Comparison of ENCODE assay signal across 17 cellular contexts in genomic region chr6:170223718-170224693, GRCh38.
DNase-seq lines count a peak whose midpoint lies in the region; ATAC-seq and TF ChIP-seq lines count a peak whose summit lies in the region.
"Had no signal": no experiment of that assay in that cellular context is flagged by ENCODE, and none has a peak within 500 bp of the region (broad histone marks: within the 10 kb centered on the region; RNA-seq: fewer than 3 reads in every experiment).

No MANE protein-coding gene starts in this region.

- no peaks in the 10 kb centered on the region for H3K36me3 ChIP-seq in breast epithelium
- H3K36me3 ChIP-seq: thoracic aorta had no signal

- H3K9me3 Mint-ChIP-seq in activated naive CD8-positive, alpha-beta T cell treated with anti-CD3 and anti-CD28 coated beads, Interleukin-2, amount 10 ng/mL, durations not matched to agents 7 days and 5 days = no peaks in the 10 kb centered on the region
- no peaks in the 10 kb centered on the region for H3K9me3 Mint-ChIP-seq in activated naive CD8-positive, alpha-beta T cell treated with anti-CD3 and anti-CD28 coated beads for 36 hours
- H3K9me3 Mint-ChIP-seq in natural killer cell = no peaks in the 10 kb centered on the region
- H3K9me3 Mint-ChIP-seq in type B pancreatic cell = no peaks in the 10 kb centered on the region
- H3K9me3 Mint-ChIP-seq: activated naive CD4-positive, alpha-beta T cell treated with anti-CD3 and anti-CD28 coated beads, Interleukin-2, amount 10 ng/mL, durations not matched to agents 7 days and 5 days; IgD-negative memory B cell; naive thymus-derived CD8-positive, alpha-beta T cell had no signal

- H3K4me1 ChIP-seq in breast epithelium = peaks cover 3 to 11% of the 10 kb centered on the region in 2 donors

- H3K27me3 ChIP-seq in breast epithelium = peaks cover 0 to 4% of the 10 kb centered on the region in 2 donors
- H3K27me3 ChIP-seq: dorsolateral prefrontal cortex had no signal

- ATAC-seq in activated naive CD8-positive, alpha-beta T cell treated with anti-CD3 and anti-CD28 coated beads, Interleukin-2, amount 10 ng/mL, durations not matched to agents 7 days and 5 days (ENCODE audit: low read depth) = no peak
- ATAC-seq in natural killer cell = no peak
- ATAC-seq in GM19463 (IDR thresholded peaks at IDR 0.05; ENCODE audit: unreplicated experiment) = no peak

- POLR2A ChIA-PET in activated naive CD8-positive, alpha-beta T cell treated with anti-CD3 and anti-CD28 coated beads, Interleukin-2, amount 10 ng/mL, durations not matched to agents 7 days and 5 days (lab: Charles Lee) = no interaction called here

- no peak overlapping the region for H3K4me3 Mint-ChIP-seq in activated naive CD8-positive, alpha-beta T cell treated with anti-CD3 and anti-CD28 coated beads, Interleukin-2, amount 10 ng/mL, durations not matched to agents 7 days and 5 days
- H3K4me3 Mint-ChIP-seq in activated naive CD8-positive, alpha-beta T cell treated with anti-CD3 and anti-CD28 coated beads for 36 hours = no peak overlapping the region
- H3K4me3 Mint-ChIP-seq in natural killer cell (peak overlapping the region; percentile 82), type B pancreatic cell (peak overlapping the region; percentile 22)
- H3K4me3 Mint-ChIP-seq: activated naive CD4-positive, alpha-beta T cell treated with anti-CD3 and anti-CD28 coated beads, Interleukin-2, amount 10 ng/mL, durations not matched to agents 7 days and 5 days; IgD-negative memory B cell had no signal

- no peak overlapping the region for H3K4me3 ChIP-seq in breast epithelium
- H3K4me3 ChIP-seq: GM12878, thoracic aorta had no signal

- H3K27me3 Mint-ChIP-seq in activated naive CD8-positive, alpha-beta T cell treated with anti-CD3 and anti-CD28 coated beads, Interleukin-2, amount 10 ng/mL, durations not matched to agents 7 days and 5 days = peaks cover 4% of the 10 kb centered on the region
- no peaks in the 10 kb centered on the region for H3K27me3 Mint-ChIP-seq in activated naive CD8-positive, alpha-beta T cell treated with anti-CD3 and anti-CD28 coated beads for 36 hours
- H3K27me3 Mint-ChIP-seq in natural killer cell (ENCODE audit: low read depth in 2 of 2) (peaks cover 24 to 33% of the 10 kb centered on the region in 2 donors), type B pancreatic cell (peaks cover 14% of the 10 kb centered on the region)
- H3K27me3 Mint-ChIP-seq: naive thymus-derived CD8-positive, alpha-beta T cell had no signal

- H3K9me3 ChIP-seq in breast epithelium = no peaks in the 10 kb centered on the region
- H3K9me3 ChIP-seq: thoracic aorta had no signal

- DNase-seq in activated naive CD8-positive, alpha-beta T cell treated with anti-CD3 and anti-CD28 coated beads, Interleukin-2, amount 10 ng/mL, durations not matched to agents 7 days and 5 days = peak; percentile 15
- DNase-seq in activated naive CD8-positive, alpha-beta T cell treated with anti-CD3 and anti-CD28 coated beads for 36 hours = no peak
- DNase-seq in breast epithelium (ENCODE audit: low spot score in 2 of 2) = no peak
- DNase-seq in natural killer cell = no peak
- DNase-seq in type B pancreatic cell (ENCODE audit: extremely low spot score, unreplicated experiment) = no peak
- DNase-seq in anterior cingulate cortex (lab: John Stamatoyannopoulos, UW) = no peak
- DNase-seq in NCI-H1048 (lab: John Stamatoyannopoulos, UW) = no peak
- DNase-seq: activated CD4-positive, alpha-beta T cell treated with anti-CD3 and anti-CD28 coated beads for 4 hours; activated naive CD4-positive, alpha-beta T cell treated with anti-CD3 and anti-CD28 coated beads, Interleukin-2, amount 10 ng/mL, durations not matched to agents 7 days and 5 days; activated T-cell treated with anti-CD3 and anti-CD28 coated beads for 4 hours; hypothalamus had no signal

- H3K27ac Mint-ChIP-seq in activated naive CD8-positive, alpha-beta T cell treated with anti-CD3 and anti-CD28 coated beads, Interleukin-2, amount 10 ng/mL, durations not matched to agents 7 days and 5 days = no peak overlapping the region
- H3K27ac Mint-ChIP-seq in activated naive CD8-positive, alpha-beta T cell treated with anti-CD3 and anti-CD28 coated beads for 36 hours = no peak overlapping the region
- H3K27ac Mint-ChIP-seq in natural killer cell (no peak overlapping the region), type B pancreatic cell (peak overlapping the region; percentile 78)
- H3K27ac Mint-ChIP-seq: IgD-negative memory B cell had no signal

- peaks cover 14% of the 10 kb centered on the region for H3K4me1 Mint-ChIP-seq in activated naive CD8-positive, alpha-beta T cell treated with anti-CD3 and anti-CD28 coated beads, Interleukin-2, amount 10 ng/mL, durations not matched to agents 7 days and 5 days
- H3K4me1 Mint-ChIP-seq in activated naive CD8-positive, alpha-beta T cell treated with anti-CD3 and anti-CD28 coated beads for 36 hours = peaks cover 20% of the 10 kb centered on the region
- peaks cover 40 to 50% of the 10 kb centered on the region in 2 donors for H3K4me1 Mint-ChIP-seq in natural killer cell
- H3K4me1 Mint-ChIP-seq in type B pancreatic cell (ENCODE audit: unreplicated experiment) = peaks cover 30% of the 10 kb centered on the region

- TF ChIP-seq POLR2A in breast epithelium (IDR thresholded peaks at IDR 0.05) = no peak

- H3K36me3 Mint-ChIP-seq in activated naive CD8-positive, alpha-beta T cell treated with anti-CD3 and anti-CD28 coated beads, Interleukin-2, amount 10 ng/mL, durations not matched to agents 7 days and 5 days = no peaks in the 10 kb centered on the region
- no peaks in the 10 kb centered on the region for H3K36me3 Mint-ChIP-seq in activated naive CD8-positive, alpha-beta T cell treated with anti-CD3 and anti-CD28 coated beads for 36 hours
- no peaks in the 10 kb centered on the region for H3K36me3 Mint-ChIP-seq in natural killer cell
- H3K36me3 Mint-ChIP-seq in type B pancreatic cell = no peaks in the 10 kb centered on the region
- H3K36me3 Mint-ChIP-seq: activated naive CD4-positive, alpha-beta T cell treated with anti-CD3 and anti-CD28 coated beads, Interleukin-2, amount 10 ng/mL, durations not matched to agents 7 days and 5 days; IgD-negative memory B cell; naive thymus-derived CD8-positive, alpha-beta T cell had no signal

- no peak for TF ChIP-seq CTCF in breast epithelium (IDR thresholded peaks at IDR 0.05)
- no peak for TF ChIP-seq CTCF in natural killer cell (IDR thresholded peaks at IDR 0.05)
- no peak for TF ChIP-seq CTCF in type B pancreatic cell (conservative IDR thresholded peaks at IDR 0.05)

- intact Hi-C loops in breast epithelium (cut with DNase I; ENCODE audit: low total_unique reads) (no loop called here), natural killer cell (cut with micrococcal nuclease) (no loop called here)

- peak overlapping the region; percentile 86 to 89 for H3K27ac ChIP-seq in breast epithelium
- H3K27ac ChIP-seq: dorsolateral prefrontal cortex, thoracic aorta had no signal

Comparison
In these comparisons a context has a peak if more than half of its experiments do, and no peak if none do; other contexts are left out.
1. H3K4me3 Mint-ChIP-seq: peak in natural killer cell (single experiment) and type B pancreatic cell (single experiment); none in activated naive CD8-positive, alpha-beta T cell treated with anti-CD3 and anti-CD28 coated beads, Interleukin-2, amount 10 ng/mL, durations not matched to agents 7 days and 5 days (single experiment) and activated naive CD8-positive, alpha-beta T cell treated with anti-CD3 and anti-CD28 coated beads for 36 hours (single experiment).